ENCODE assay signal across 8 cellular contexts in genomic region chr7:73770002-73770859, GRCh38. TPM values are rescaled to one million over a fixed set of nuclear protein-coding genes. Genes with fewer than 3 reads are reported as not detected.
DNase-seq lines count a peak whose midpoint lies in the region; ATAC-seq, FAIRE-seq and TF ChIP-seq lines count a peak whose summit lies in the region.

Gene CLDN3, minus strand, starts transcription at chr7:73770270. Its CDS starts 221 bp downstream, at chr7:73770049.

- WGBS in esophagus muscularis mucosa: 2% methylated on average over 9 of the region's 82 CpGs
- 0 to 1% methylated on average over 58 to 82 of the region's 82 CpGs for WGBS in pancreas, 2 donors

- DNase-seq in CD1c-positive myeloid dendritic cell (ENCODE audit: extremely low spot score) (peak; percentile 42), LNCaP clone FGC (ENCODE audit: low read depth) (peak; percentile 91), esophagus muscularis mucosa (ENCODE audit: extremely low spot score) (no peak), pancreas (peak; percentile 94 to 99 (median 98)), occipital lobe (lab: John Stamatoyannopoulos, UW) (no peak), GM10266 (ENCODE audit: extremely low spot score) (no peak), UCSD-AML1 (lab: John Stamatoyannopoulos, UW; ENCODE audit: unreplicated experiment) (no peak)

- H3K9me3 ChIP-seq in esophagus muscularis mucosa (no peaks in the 10 kb centered on the region), pancreas (no peaks in the 10 kb centered on the region)

- H3K27me3 ChIP-seq in esophagus muscularis mucosa: peaks cover 0 to 53% (median 28%) of the 10 kb centered on the region in 4 donors
- no peaks in the 10 kb centered on the region for H3K27me3 ChIP-seq in pancreas

- intact Hi-C loops in esophagus muscularis mucosa (cut with DNase I): no loop called here
- intact Hi-C loops in pancreas (cut with DNase I): no loop called here

- TF ChIP-seq POLR2A in esophagus muscularis mucosa (IDR thresholded peaks at IDR 0.05; ENCODE audit: low read depth): no peak

- ATAC-seq in SK-N-SH treated with all-trans-retinoic acid at 6 μM for 48 hours (peak; percentile 61), pancreas (peak; percentile 91 to 97 (median 92))

- no peak for TF ChIP-seq EP300 in esophagus muscularis mucosa (IDR thresholded peaks at IDR 0.05)

- FAIRE-seq in pancreas (lab: Jason Lieb, UNC): no peak

- TF ChIP-seq CTCF in LNCaP clone FGC (IDR thresholded peaks at IDR 0.05; ENCODE audit: control insufficient read depth, extremely low read depth, insufficient read depth) (no peak), esophagus muscularis mucosa (IDR thresholded peaks at IDR 0.05) (no peak), pancreas (IDR thresholded peaks at IDR 0.05) (no peak), GM10266 (IDR thresholded peaks at IDR 0.05; ENCODE audit: control insufficient read depth, insufficient read depth, low read depth, missing control alignments) (no peak)

- H3K36me3 ChIP-seq in esophagus muscularis mucosa: no peaks in the 10 kb centered on the region
- no peaks in the 10 kb centered on the region for H3K36me3 ChIP-seq in pancreas

- H3K4me1 ChIP-seq in esophagus muscularis mucosa: peaks cover 8 to 25% (median 20%) of the 10 kb centered on the region in 4 donors
- peaks cover 0 to 6% (median 4%) of the 10 kb centered on the region in 3 donors for H3K4me1 ChIP-seq in pancreas

- H3K27ac ChIP-seq in esophagus muscularis mucosa (replicated peaks in 1 of 4) (no peak within 1 kb of the TSS), pancreas (peak within 1 kb of the TSS; percentile 92 to 96 (median 94))

- H3K4me3 ChIP-seq in LNCaP clone FGC (ENCODE audit: low read depth, low read length): peak within 1 kb of the TSS; percentile 62
- peak within 1 kb of the TSS; percentile 27 to 45 (median 37) for H3K4me3 ChIP-seq in esophagus muscularis mucosa
- peak within 1 kb of the TSS; percentile 37 to 71 (median 58) for H3K4me3 ChIP-seq in pancreas

TF ChIP-seq in SK-N-SH treated with all-trans-retinoic acid at 6 μM for 48 hours, 23 proteins besides CTCF, POLR2A, EP300 and RAD21:
- TF ChIP-seq ZFP3 (CRISPR knock-in tag; IDR thresholded peaks at IDR 0.05) (no peak), ZC3H10 (CRISPR knock-in tag; IDR thresholded peaks at IDR 0.05) (no peak), GLIS3 (CRISPR knock-in tag; IDR thresholded peaks at IDR 0.05) (no peak)
TF ChIP-seq in SK-N-SH treated with all-trans-retinoic acid at 6 μM for 48 hours: peak in this region for 0.

RNA-seq across cellular contexts. Expression of gene CLDN3, which starts in this region (rescaled TPM):
- under 1 TPM in 1 of 4 donors, not detected in 3; 0.80 TPM for total RNA-seq in esophagus muscularis mucosa
- 10 to 100 TPM; 42.9 to 62.0 (median 48.3) TPM for total RNA-seq in pancreas
- 100 to 1,000 TPM; 110 to 122 TPM for polyA plus RNA-seq in pancreas
- total RNA-seq in occipital lobe: not detected

Comparison
In these comparisons a context has a peak if more than half of its experiments do, and no peak if none do; other contexts are left out.
1. RNA of gene CLDN3 (total RNA-seq): 42.9 to 62.0 TPM in pancreas; 0.80 TPM in esophagus muscularis mucosa and not detected in occipital lobe (single experiment); every median in the first group is over 10 times any median in the second.
2. DNase-seq: peak in CD1c-positive myeloid dendritic cell (single experiment), LNCaP clone FGC (single experiment) and pancreas (6 of 6); none in esophagus muscularis mucosa (single experiment), occipital lobe (single experiment), GM10266 (single experiment) and UCSD-AML1 (single experiment).
3. H3K27ac ChIP-seq: peak in pancreas (4 of 4); none in esophagus muscularis mucosa (0 of 4).
4. Peak in every context shown above with its lines, with median percentiles within 50 percentile points of each other: H3K4me3 ChIP-seq.